ENCODE assay signal across 28 cellular contexts in genomic region chr5:57063773-57064172, GRCh38.
"Had no signal": no experiment of that assay in that cellular context is flagged by ENCODE, and none has a peak within 500 bp of the region (broad histone marks: within the 10 kb centered on the region; RNA-seq: fewer than 3 reads in every experiment).

No MANE protein-coding gene starts in this region.

- H3K4me1 ChIP-seq: colonic mucosa, esophagus squamous epithelium, gastroesophageal sphincter, heart left ventricle, left lung, lower lobe of right lung had no signal

- H3K27ac ChIP-seq: colonic mucosa, epithelial cell of prostate, esophagus squamous epithelium, gastroesophageal sphincter, heart left ventricle, hepatocyte, left lung, lower lobe of right lung had no signal

- H3K4me1 Mint-ChIP-seq: endodermal cell, immature natural killer cell, mesothelial cell of epicardium had no signal

- H3K27ac Mint-ChIP-seq: dendritic cell treated with granulocyte-macrophage colony-stimulating factor and Interleukin-4, amounts not matched to agents 40 ng/mL and 50 ng/mL, for 4 days; effector memory CD8-positive, alpha-beta T cell; endodermal cell; immature natural killer cell; mesothelial cell of epicardium had no signal

- H3K4me3 ChIP-seq: colonic mucosa, esophagus squamous epithelium, gastroesophageal sphincter, heart left ventricle, hepatocyte, left lung, lower lobe of right lung, mucosa of descending colon had no signal

- H3K36me3 ChIP-seq: colonic mucosa, esophagus squamous epithelium, gastroesophageal sphincter, heart left ventricle, left lung, lower lobe of right lung had no signal

- H3K9me3 Mint-ChIP-seq: immature natural killer cell had no signal

- H3K4me2 ChIP-seq: hepatocyte had no signal

- H2AFZ ChIP-seq: hepatocyte had no signal

- H3K27me3 ChIP-seq: colonic mucosa, gastroesophageal sphincter, heart left ventricle, hepatocyte, left lung had no signal

- FAIRE-seq: endometrium, kidney had no signal

- H3K9me3 ChIP-seq: colonic mucosa, lower lobe of right lung had no signal

- H3K4me3 Mint-ChIP-seq: dendritic cell treated with granulocyte-macrophage colony-stimulating factor and Interleukin-4, amounts not matched to agents 40 ng/mL and 50 ng/mL, for 4 days; effector memory CD8-positive, alpha-beta T cell; endodermal cell; immature natural killer cell; mesothelial cell of epicardium had no signal

- H3K79me2 ChIP-seq: hepatocyte had no signal

- DNase-seq: colonic mucosa; cortex of kidney; effector CD8-positive, alpha-beta T cell; effector memory CD8-positive, alpha-beta T cell; endodermal cell; erythroblast; esophagus squamous epithelium; foreskin fibroblast; foreskin melanocyte; heart left ventricle; hypothalamus; immature natural killer cell; islet precursor cell; kidney; kidney glomerular epithelial cell; left colon; left lung; left ventricle myocardium superior; lower lobe of right lung; mesenchymal stem cell; mucosa of descending colon had no signal

- ATAC-seq: effector memory CD8-positive, alpha-beta T cell; esophagus mucosa; gastroesophageal sphincter; heart left ventricle; left colon; left lung; left ventricle myocardium superior; lower lobe of right lung; mucosa of descending colon had no signal

- H3K36me3 Mint-ChIP-seq: immature natural killer cell had no signal
